10 cellular contexts compared by ENCODE assay signal in genomic region chr13:24264976-24265375, GRCh38. TPM values are rescaled to one million over a fixed set of nuclear protein-coding genes. Genes with fewer than 3 reads are reported as not detected.
DNase-seq lines count a peak whose midpoint lies in the region; ATAC-seq and TF ChIP-seq lines count a peak whose summit lies in the region.
"Had no signal": no experiment of that assay in that cellular context is flagged by ENCODE, and none has a peak within 500 bp of the region (broad histone marks: within the 10 kb centered on the region; RNA-seq: fewer than 3 reads in every experiment).

No MANE protein-coding gene starts in this region.

- H3K27me3 Mint-ChIP-seq in progenitor cell of endocrine pancreas: no peaks in the 10 kb centered on the region

- H3K27ac Mint-ChIP-seq in progenitor cell of endocrine pancreas: no peak overlapping the region

- H3K27ac ChIP-seq in brain microvascular endothelial cell: no peak overlapping the region

- no peaks in the 10 kb centered on the region for H3K27me3 ChIP-seq in brain microvascular endothelial cell (replicated peaks)

- TF ChIP-seq CTCF in brain microvascular endothelial cell (IDR thresholded peaks at IDR 0.05; ENCODE audit: low read depth, low read length, missing control alignments) (no peak), progenitor cell of endocrine pancreas (IDR thresholded peaks at IDR 0.05; ENCODE audit: unreplicated experiment) (no peak)

- no peak overlapping the region for H3K4me3 Mint-ChIP-seq in progenitor cell of endocrine pancreas (ENCODE audit: low read depth)

- intact Hi-C loops in sciatic nerve (cut with DNase I): no loop called here

- peaks cover 28% of the 10 kb centered on the region for H3K4me1 Mint-ChIP-seq in progenitor cell of endocrine pancreas (ENCODE audit: low read depth)

- peaks cover under 1% of the 10 kb centered on the region for H3K36me3 Mint-ChIP-seq in progenitor cell of endocrine pancreas (ENCODE audit: insufficient read depth)

- peak; percentile 81 for ATAC-seq in GM18498 (IDR thresholded peaks at IDR 0.05; ENCODE audit: unreplicated experiment)
- no peak for ATAC-seq in sciatic nerve
- ATAC-seq in HG02970 (IDR thresholded peaks at IDR 0.05; ENCODE audit: low FRiP score, unreplicated experiment): no peak

- in situ Hi-C loops in brain microvascular endothelial cell (cut with HindIII; ENCODE audit: low pct_ligation_motif_present, low sequenced_read_pairs): no loop called here

- H3K9me3 Mint-ChIP-seq in progenitor cell of endocrine pancreas (ENCODE audit: low read depth): no peaks in the 10 kb centered on the region

- H3K4me3 ChIP-seq in brain microvascular endothelial cell (ENCODE audit: low read depth, low read length): no peak overlapping the region

- no peaks in the 10 kb centered on the region for H3K36me3 ChIP-seq in brain microvascular endothelial cell (replicated peaks)

- DNase-seq in T follicular helper cell (ENCODE audit: low read depth) (peak; percentile 74), sciatic nerve (ENCODE audit: low spot score) (no peak), brain microvascular endothelial cell (no peak), progenitor cell of endocrine pancreas (ENCODE audit: low spot score, unreplicated experiment) (no peak)
- DNase-seq in activated naive CD4-positive, alpha-beta T cell (lab: John Stamatoyannopoulos, UW): peak; percentile 31 to 72 (median 54)
- DNase-seq in stimulated activated CD4-positive, alpha-beta T cell treated with anti-CD3 and anti-CD28 coated beads, Interleukin-15, amount 100 ng/mL, for 48 hours (ENCODE audit: low read depth in 2 of 2): peak; percentile 70 to 76
- DNase-seq: IMR-90 had no signal

RNA-seq across cellular contexts. Expression of gene C1QTNF9, which starts 44.4 kb away (rescaled TPM):
- total RNA-seq in sciatic nerve (2.4 TPM), progenitor cell of endocrine pancreas (not detected in 2 replicates)
- total RNA-seq: myocyte had no signal

Comparison
In these comparisons a context has a peak if more than half of its experiments do, and no peak if none do; other contexts are left out.
1. DNase-seq: peak in T follicular helper cell (single experiment), activated naive CD4-positive, alpha-beta T cell (4 of 4) and stimulated activated CD4-positive, alpha-beta T cell treated with anti-CD3 and anti-CD28 coated beads, Interleukin-15, amount 100 ng/mL, for 48 hours (2 of 2); none in sciatic nerve (single experiment), brain microvascular endothelial cell (single experiment) and progenitor cell of endocrine pancreas (single experiment).